Comparison of ENCODE assay signal across 8 cellular contexts in genomic region chr19:12140545-12141404, GRCh38. TPM values are rescaled to one million over a fixed set of nuclear protein-coding genes. Genes with fewer than 3 reads are reported as not detected.
A peak's percentile ranks its signal among the peaks of the same experiment; 100 is the strongest.
DNase-seq lines count a peak whose midpoint lies in the region; ATAC-seq and TF ChIP-seq lines count a peak whose summit lies in the region.

No MANE protein-coding gene starts in this region.

- H3K9me2 ChIP-seq in MM.1S (replicated peaks; ENCODE audit: insufficient read depth, low read length) = no peaks in the 10 kb centered on the region

- no peaks in the 10 kb centered on the region for H3K9me3 ChIP-seq in CD8-positive, alpha-beta T cell (ENCODE audit: low read length)
- H3K9me3 ChIP-seq in MM.1S (replicated peaks; ENCODE audit: insufficient read depth, low read length) = no peaks in the 10 kb centered on the region
- H3K9me3 ChIP-seq in gastroesophageal sphincter = peaks cover 0 to 3% (median 0%) of the 10 kb centered on the region in 3 donors
- peaks cover 2 to 7% (median 5%) of the 10 kb centered on the region in 5 donors for H3K9me3 ChIP-seq in subcutaneous abdominal adipose tissue (ENCODE audit: control insufficient read depth in 5 of 5, low read length in 5 of 5)

- no peaks in the 10 kb centered on the region for H3F3A ChIP-seq in MM.1S (ENCODE audit: insufficient read depth, low read length)

- no peaks in the 10 kb centered on the region for H3K27me3 ChIP-seq in CD8-positive, alpha-beta T cell (ENCODE audit: insufficient read depth, low read length)
- H3K27me3 ChIP-seq in MM.1S (replicated peaks; ENCODE audit: insufficient read depth, low read length) (no peaks in the 10 kb centered on the region), gastroesophageal sphincter (no peaks in the 10 kb centered on the region), subcutaneous abdominal adipose tissue (ENCODE audit: control insufficient read depth in 5 of 5, insufficient read depth in 4 of 5, low read length in 5 of 5) (no peaks in the 10 kb centered on the region)

- peak; percentile 69 for ATAC-seq in CD8-positive, alpha-beta T cell
- peak; percentile 21 for ATAC-seq in GM21526 (IDR thresholded peaks at IDR 0.05; ENCODE audit: low FRiP score, unreplicated experiment)
- peak; percentile 83 for ATAC-seq in gastroesophageal sphincter

- TF ChIP-seq CTCF in CD8-positive, alpha-beta T cell (IDR thresholded peaks at IDR 0.05) = peak; percentile 91
- TF ChIP-seq CTCF in MM.1S (IDR thresholded peaks at IDR 0.05; ENCODE audit: low read length) (peak; percentile 93), gastroesophageal sphincter (IDR thresholded peaks at IDR 0.05) (peak; percentile 90 to 96 (median 92))

- CTCF ChIA-PET in CD8-positive, alpha-beta T cell (lab: Charles Lee) = interaction anchor here (0.6 to 3.3 kb wide), 53 partner anchors 9 to 927 kb away, joined by 3 to 56 read pairs (median 5); partner anchors contain the start of genes ZNF136, ZNF440, ZNF491 and ZNF563

- H3K36me3 ChIP-seq in CD8-positive, alpha-beta T cell (ENCODE audit: insufficient read depth, low read length) = peaks cover 4% of the 10 kb centered on the region
- H3K36me3 ChIP-seq in MM.1S (replicated peaks; ENCODE audit: insufficient read depth, low read length) = no peaks in the 10 kb centered on the region
- H3K36me3 ChIP-seq in gastroesophageal sphincter = peaks cover 0 to 41% of the 10 kb centered on the region in 2 donors
- peaks cover 9 to 18% (median 15%) of the 10 kb centered on the region in 5 donors for H3K36me3 ChIP-seq in subcutaneous abdominal adipose tissue (ENCODE audit: control insufficient read depth in 5 of 5, insufficient read depth in 5 of 5, low read length in 5 of 5)

- H3K9me3 Mint-ChIP-seq in CD8-positive, alpha-beta T cell = no peaks in the 10 kb centered on the region

- 0 to 4% methylated on average over 4 to 10 of the region's 17 CpGs for WGBS in gastroesophageal sphincter (ENCODE audit: low coverage in 1 of 2), 2 donors

- peaks cover 30% of the 10 kb centered on the region for H3K4me1 Mint-ChIP-seq in CD8-positive, alpha-beta T cell (ENCODE audit: low read depth)

- H3K27ac Mint-ChIP-seq in CD8-positive, alpha-beta T cell = peak overlapping the region; percentile 67

- no peaks in the 10 kb centered on the region for H3K27me3 Mint-ChIP-seq in CD8-positive, alpha-beta T cell (ENCODE audit: low read depth)

- H2AFZ ChIP-seq in MM.1S (ENCODE audit: low read length) = peak overlapping the region; percentile 98

- peak overlapping the region; percentile 16; the same call in 1 of the 2 replicates for H3K9ac ChIP-seq in MM.1S (ENCODE audit: low read length)
- H3K9ac ChIP-seq in subcutaneous abdominal adipose tissue (ENCODE audit: low read length in 5 of 5) = peak overlapping the region in 3 of 5 donors; percentile 14 to 90 (median 88)

- intact Hi-C loops in CD8-positive, alpha-beta T cell (cut with DNase I, micrococcal nuclease) = loop anchor here (1.0 to 5.0 kb wide), 10 partner anchors 23 to 440 kb away; partner anchors contain the start of genes ZNF136 (in 1 of the 2) and ZNF440 (in 1 of the 2)

- TF ChIP-seq EP300 in gastroesophageal sphincter (IDR thresholded peaks at IDR 0.05) = no peak

- H3K4me1 ChIP-seq in CD8-positive, alpha-beta T cell (ENCODE audit: insufficient read depth, low read length) = peaks cover 16% of the 10 kb centered on the region
- H3K4me1 ChIP-seq in MM.1S (ENCODE audit: low read length) = no peaks in the 10 kb centered on the region
- peaks cover 0 to 36% (median 5%) of the 10 kb centered on the region in 3 donors for H3K4me1 ChIP-seq in gastroesophageal sphincter
- peaks cover 11 to 30% (median 23%) of the 10 kb centered on the region in 5 donors for H3K4me1 ChIP-seq in subcutaneous abdominal adipose tissue (ENCODE audit: control insufficient read depth in 5 of 5, insufficient read depth in 5 of 5, low read length in 5 of 5)

- peak overlapping the region; percentile 84 for H3K4me3 Mint-ChIP-seq in CD8-positive, alpha-beta T cell

- no peak for TF ChIP-seq POLR2A in gastroesophageal sphincter (IDR thresholded peaks at IDR 0.05)

- H4K20me1 ChIP-seq in MM.1S (ENCODE audit: insufficient read depth, low read length) = no peaks in the 10 kb centered on the region

- no peak overlapping the region for H3K27ac ChIP-seq in CD8-positive, alpha-beta T cell (ENCODE audit: low read depth, low read length)
- H3K27ac ChIP-seq in MM.1S (ENCODE audit: low read length) = no peak overlapping the region
- peak overlapping the region in 3 of 4 donors; percentile 82 to 91 (median 89) for H3K27ac ChIP-seq in gastroesophageal sphincter
- H3K27ac ChIP-seq in subcutaneous abdominal adipose tissue (ENCODE audit: low read depth, low read length) = peak overlapping the region; percentile 69

- DNase-seq in CD8-positive, alpha-beta T cell = peak; percentile 69 to 89 (median 83)
- DNase-seq in MM.1S (peak; percentile 76), SK-N-DZ (ENCODE audit: low spot score) (peak; percentile 76), nucleus accumbens (lab: John Stamatoyannopoulos, UW) (peak in 55 of 56 donors; percentile 11 to 92 (median 73))
- DNase-seq in activated naive CD4-positive, alpha-beta T cell treated with Interleukin-2 at 50 U/mL for 16 hours = peak; percentile 87

- peak overlapping the region; percentile 94 for H3K4me2 ChIP-seq in MM.1S (ENCODE audit: low read depth, low read length)

- POLR2A ChIA-PET in CD8-positive, alpha-beta T cell (lab: Charles Lee) = interaction anchor here (0.6 to 1.6 kb wide), 7 partner anchors 43 to 402 kb away, joined by 3 to 8 read pairs (median 3); partner anchors contain the start of genes ZNF491, ZNF563 and ZNF823

- peak overlapping the region; percentile 94 for H3K4me3 ChIP-seq in CD8-positive, alpha-beta T cell (ENCODE audit: low read depth, low read length)
- peak overlapping the region; percentile 91 for H3K4me3 ChIP-seq in MM.1S (ENCODE audit: low read length)
- peak overlapping the region; percentile 62 to 85 for H3K4me3 ChIP-seq in gastroesophageal sphincter
- H3K4me3 ChIP-seq in subcutaneous abdominal adipose tissue (ENCODE audit: low read depth in 1 of 5, low read length in 5 of 5) = peak overlapping the region; percentile 75 to 95 (median 88)

- H3K79me2 ChIP-seq in MM.1S (ENCODE audit: low read length) = no peaks in the 10 kb centered on the region

- peaks cover 21% of the 10 kb centered on the region for H3K36me3 Mint-ChIP-seq in CD8-positive, alpha-beta T cell

RNA-seq across cellular contexts. Expression of gene ZNF20, which starts 0.6 kb away (rescaled TPM):
- under 1 TPM; 0.95 to 1.00 TPM for total RNA-seq in CD8-positive, alpha-beta T cell
- 1.6 and 3.8 TPM in 2 replicates for polyA plus RNA-seq in SK-N-DZ (2014; cell fraction: cytosol; rRNA removed)
- polyA plus RNA-seq in SK-N-DZ (2014; cell fraction: nucleus; rRNA removed) = 1.8 and 2.6 TPM in 2 replicates
- 1 to 10 TPM; 1.9 to 4.9 (median 3.1) TPM for total RNA-seq in gastroesophageal sphincter

RNA-seq across cellular contexts. Expression of gene ZNF625, which starts 15.8 kb away (rescaled TPM):
- under 1 TPM; 0.19 to 0.47 TPM for total RNA-seq in CD8-positive, alpha-beta T cell
- polyA plus RNA-seq in SK-N-DZ (2014; cell fraction: cytosol; rRNA removed) = 5.5 and 7.5 TPM in 2 replicates
- 2.9 and 7.2 TPM in 2 replicates for polyA plus RNA-seq in SK-N-DZ (2014; cell fraction: nucleus; rRNA removed)
- total RNA-seq in gastroesophageal sphincter = 10 to 100 TPM in 1 of 4 donors, 1 to 10 TPM in 3; 7.3 to 11.4 (median 8.0) TPM

RNA-seq across cellular contexts. Expression of gene ZNF136, which starts 22.1 kb away (rescaled TPM):
- 10 to 100 TPM; 41.7 to 42.1 TPM for total RNA-seq in CD8-positive, alpha-beta T cell
- 7.9 and 9.9 TPM in 2 replicates for polyA plus RNA-seq in SK-N-DZ (2014; cell fraction: cytosol; rRNA removed)
- 4.7 and 5.7 TPM in 2 replicates for polyA plus RNA-seq in SK-N-DZ (2014; cell fraction: nucleus; rRNA removed)
- 10 to 100 TPM in 3 of 4 donors, 1 to 10 TPM in 1; 8.7 to 19.6 (median 11.5) TPM for total RNA-seq in gastroesophageal sphincter

Comparison
In these comparisons a context has a peak if more than half of its experiments do, and no peak if none do; other contexts are left out.
1. ATAC-seq: peak in every context shown above with its lines; median percentile 83 in gastroesophageal sphincter; 69 in CD8-positive, alpha-beta T cell; 21 in GM21526.
2. H3K27ac ChIP-seq: peak in gastroesophageal sphincter (3 of 4) and subcutaneous abdominal adipose tissue (single experiment); none in CD8-positive, alpha-beta T cell (single experiment) and MM.1S (single experiment).
3. RNA of gene ZNF625, which starts 15.8 kb away (total RNA-seq): 7.3 to 11.4 TPM in gastroesophageal sphincter; 0.19 to 0.47 TPM in CD8-positive, alpha-beta T cell; every median in the first group is over 4 times any median in the second.
4. Peak in every context shown above with its lines, with median percentiles within 50 percentile points of each other: DNase-seq, H3K4me3 ChIP-seq and CTCF ChIP-seq.